1 cellular context compared by ENCODE assay signal in genomic region chr5:1473746-1474145, GRCh38.
TF ChIP-seq lines count a peak whose summit lies in the region.

No MANE protein-coding gene starts in this region.

TF ChIP-seq in GM12878, 131 proteins besides CTCF, POLR2A, EP300 and RAD21 (continued from another document):
- no peak for TF ChIP-seq ZBTB11 (CRISPR knock-in tag; IDR thresholded peaks at IDR 0.05)
- TF ChIP-seq RELB (IDR thresholded peaks at IDR 0.05; ENCODE audit: low read depth): no peak
- no peak for TF ChIP-seq DPF2 (IDR thresholded peaks at IDR 0.05)
- no peak for TF ChIP-seq ESRRA (IDR thresholded peaks at IDR 0.05; ENCODE audit: low read length)
- no peak for TF ChIP-seq ZNF687 (IDR thresholded peaks at IDR 0.05)
- no peak for TF ChIP-seq ZNF24 (IDR thresholded peaks at IDR 0.05)
- no peak for TF ChIP-seq BHLHE40 (IDR thresholded peaks at IDR 0.05; ENCODE audit: borderline replicate concordance in 1 of 2, low read depth in 2 of 2, low read length in 1 of 2)
- no peak for TF ChIP-seq WRNIP1 (IDR thresholded peaks at IDR 0.05; ENCODE audit: borderline replicate concordance, low read depth, low read length)
- TF ChIP-seq, protein P1, sequence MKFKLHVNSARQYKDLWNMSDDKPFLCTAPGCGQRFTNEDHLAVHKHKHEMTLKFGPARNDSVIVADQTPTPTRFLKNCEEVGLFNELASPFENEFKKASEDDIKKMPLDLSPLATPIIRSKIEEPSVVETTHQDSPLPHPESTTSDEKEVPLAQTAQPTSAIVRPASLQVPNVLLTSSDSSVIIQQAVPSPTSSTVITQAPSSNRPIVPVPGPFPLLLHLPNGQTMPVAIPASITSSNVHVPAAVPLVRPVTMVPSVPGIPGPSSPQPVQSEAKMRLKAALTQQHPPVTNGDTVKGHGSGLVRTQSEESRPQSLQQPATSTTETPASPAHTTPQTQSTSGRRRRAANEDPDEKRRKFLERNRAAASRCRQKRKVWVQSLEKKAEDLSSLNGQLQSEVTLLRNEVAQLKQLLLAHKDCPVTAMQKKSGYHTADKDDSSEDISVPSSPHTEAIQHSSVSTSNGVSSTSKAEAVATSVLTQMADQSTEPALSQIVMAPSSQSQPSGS (IDR thresholded peaks at IDR 0.05; ENCODE audit: low read length): no peak
- TF ChIP-seq EED (IDR thresholded peaks at IDR 0.05; ENCODE audit: low read depth): no peak
